Comparison of ENCODE assay signal across 9 cellular contexts in genomic region chr11:72569966-72570892, GRCh38.
DNase-seq lines count a peak whose midpoint lies in the region; TF ChIP-seq lines count a peak whose summit lies in the region.
"Had no signal": no experiment of that assay in that cellular context is flagged by ENCODE, and none has a peak within 500 bp of the region (broad histone marks: within the 10 kb centered on the region; RNA-seq: fewer than 3 reads in every experiment).

No MANE protein-coding gene starts in this region.

- peak overlapping the region; percentile 75 for H3K27ac ChIP-seq in PC-9
- peak overlapping the region in 1 of 4 donors; percentile 9 for H3K27ac ChIP-seq in esophagus squamous epithelium
- H3K27ac ChIP-seq: neutrophil had no signal

- peaks cover 11% of the 10 kb centered on the region for H3K4me1 Mint-ChIP-seq in osteocyte (ENCODE audit: unreplicated experiment)

- DNase-seq in ELF-1 (ENCODE audit: low read depth, low spot score) = peak; percentile 47
- DNase-seq in PC-9 = peak; percentile 69 to 86
- peak; percentile 89 for DNase-seq in epithelial cell of esophagus (ENCODE audit: low read depth)
- peak; percentile 38 for DNase-seq in non-pigmented ciliary epithelial cell (ENCODE audit: low read depth)
- no peak for DNase-seq in osteocyte (ENCODE audit: extremely low spot score, unreplicated experiment)
- DNase-seq in esophagus squamous epithelium (lab: John Stamatoyannopoulos, UW) = no peak
- DNase-seq in NCI-H345 (lab: John Stamatoyannopoulos, UW) = no peak
- DNase-seq in ureter (ENCODE audit: low spot score) = no peak

- no peak for TF ChIP-seq POLR2A in esophagus squamous epithelium (IDR thresholded peaks at IDR 0.05)

- peaks cover 20% of the 10 kb centered on the region for H3K27me3 Mint-ChIP-seq in osteocyte (ENCODE audit: unreplicated experiment)

- TSS peak; percentile 80 for BruUV-seq in PC-9 (replicated peaks; lab: Mats Ljungman, UMichigan)

- H2AFZ ChIP-seq in PC-9 = peak overlapping the region; percentile 51; the same call in 1 of the 2 replicates

- peak overlapping the region; percentile 29; the same call in 1 of the 2 replicates for H3K4me3 ChIP-seq in PC-9
- no peak overlapping the region for H3K4me3 ChIP-seq in epithelial cell of esophagus (ENCODE audit: low read length)
- H3K4me3 ChIP-seq in esophagus squamous epithelium = no peak overlapping the region

- intact Hi-C loops in PC-9 (cut with micrococcal nuclease; ENCODE audit: unreplicated experiment) (loop anchor here (5.0 kb wide), 1 partner anchor 543 kb away; no protein-coding TSS in a partner anchor), esophagus squamous epithelium (cut with DNase I) (loop anchor here (5.0 kb wide), 1 partner anchor 93 kb away; no protein-coding TSS in a partner anchor)

- CTCF ChIA-PET in PC-9 (lab: Charles Lee) = no interaction called here

- H3K9me3 ChIP-seq in PC-9 (ENCODE audit: insufficient read depth, low read depth) (no peaks in the 10 kb centered on the region), esophagus squamous epithelium (no peaks in the 10 kb centered on the region)
- H3K9me3 ChIP-seq: neutrophil had no signal

- POLR2A ChIA-PET in PC-9 (lab: Charles Lee; ENCODE audit: unreplicated experiment) = interaction anchor here (0.5 kb wide), 1 partner anchor 77 kb away, joined by 5 read pairs; no protein-coding TSS in a partner anchor

- TF ChIP-seq CTCF in PC-9 (conservative IDR thresholded peaks at IDR 0.05) = no peak
- no peak for TF ChIP-seq CTCF in epithelial cell of esophagus (IDR thresholded peaks at IDR 0.05; ENCODE audit: insufficient read depth, low read depth, low read length, missing control alignments)
- TF ChIP-seq CTCF in osteocyte (IDR thresholded peaks at IDR 0.05) = no peak
- no peak for TF ChIP-seq CTCF in esophagus squamous epithelium (IDR thresholded peaks at IDR 0.05)

- H3K9me3 Mint-ChIP-seq in osteocyte (ENCODE audit: unreplicated experiment) = no peaks in the 10 kb centered on the region

- peaks cover 34% of the 10 kb centered on the region for H3F3A ChIP-seq in PC-9 (ENCODE audit: insufficient read depth, low read depth)

- H3K27me3 ChIP-seq in PC-9 (ENCODE audit: insufficient read depth, low read depth) (no peaks in the 10 kb centered on the region), esophagus squamous epithelium (peaks cover 0 to 12% (median 0%) of the 10 kb centered on the region in 4 donors)

- H3K36me3 Mint-ChIP-seq in osteocyte (ENCODE audit: unreplicated experiment) = no peaks in the 10 kb centered on the region

- H4K20me1 ChIP-seq in PC-9 (ENCODE audit: insufficient read depth) = no peaks in the 10 kb centered on the region

- no peak overlapping the region for H3K4me3 Mint-ChIP-seq in osteocyte (ENCODE audit: unreplicated experiment)

- 37 to 50% methylated on average over 4 of the region's 4 CpGs for WGBS in esophagus squamous epithelium, 2 donors

- no peaks in the 10 kb centered on the region for H3K79me2 ChIP-seq in PC-9 (ENCODE audit: low read depth)

- H3K9me2 ChIP-seq in PC-9 (ENCODE audit: insufficient read depth) = no peaks in the 10 kb centered on the region

- no peaks in the 10 kb centered on the region for H3K36me3 ChIP-seq in PC-9 (ENCODE audit: low read depth)
- no peaks in the 10 kb centered on the region for H3K36me3 ChIP-seq in esophagus squamous epithelium
- H3K36me3 ChIP-seq: neutrophil had no signal

- H3K27ac Mint-ChIP-seq in osteocyte (ENCODE audit: unreplicated experiment) = no peak overlapping the region

- H3K4me2 ChIP-seq in PC-9 = peak overlapping the region; percentile 71

- H3K4me1 ChIP-seq in PC-9 (replicated peaks; ENCODE audit: insufficient read depth) (peaks cover 50% of the 10 kb centered on the region), esophagus squamous epithelium (peaks cover 0 to 20% (median 0%) of the 10 kb centered on the region in 3 donors)

Comparison
In these comparisons a context has a peak if more than half of its experiments do, and no peak if none do; other contexts are left out.
1. DNase-seq: peak in ELF-1 (single experiment), PC-9 (2 of 2), epithelial cell of esophagus (single experiment) and non-pigmented ciliary epithelial cell (single experiment); none in osteocyte (single experiment), esophagus squamous epithelium (single experiment), NCI-H345 (single experiment) and ureter (single experiment).